8 cellular contexts compared by ENCODE assay signal in genomic region chr16:13453938-13454553, GRCh38.
DNase-seq lines count a peak whose midpoint lies in the region; ATAC-seq, FAIRE-seq and TF ChIP-seq lines count a peak whose summit lies in the region.

No MANE protein-coding gene starts in this region.

- no peaks in the 10 kb centered on the region for H3K9me3 ChIP-seq in astrocyte (ENCODE audit: insufficient read depth, low read depth, low read length)
- H3K9me3 ChIP-seq in Peyer's patch: no peaks in the 10 kb centered on the region

- H3K4me3 Mint-ChIP-seq in activated T-cell treated with anti-CD3 and anti-CD28 coated beads, Interleukin-2, amount 50 U/mL, for 72 hours: no peak overlapping the region
- H3K4me3 Mint-ChIP-seq in astrocyte (ENCODE audit: unreplicated experiment) (no peak overlapping the region), mesothelial cell of epicardium (no peak overlapping the region)

- no peaks in the 10 kb centered on the region for H3K79me2 ChIP-seq in astrocyte (ENCODE audit: insufficient read depth, low read length)

- H3K9me3 Mint-ChIP-seq in activated T-cell treated with anti-CD3 and anti-CD28 coated beads, Interleukin-2, amount 50 U/mL, for 72 hours: peaks cover 2 to 3% of the 10 kb centered on the region in 2 donors
- no peaks in the 10 kb centered on the region for H3K9me3 Mint-ChIP-seq in astrocyte (ENCODE audit: unreplicated experiment)
- H3K9me3 Mint-ChIP-seq in mesothelial cell of epicardium: no peaks in the 10 kb centered on the region

- H3K27me3 Mint-ChIP-seq in activated T-cell treated with anti-CD3 and anti-CD28 coated beads, Interleukin-2, amount 50 U/mL, for 72 hours (ENCODE audit: low read depth): peaks cover 11% of the 10 kb centered on the region
- H3K27me3 Mint-ChIP-seq in astrocyte (ENCODE audit: low read depth, unreplicated experiment): no peaks in the 10 kb centered on the region
- peaks cover 22% of the 10 kb centered on the region for H3K27me3 Mint-ChIP-seq in mesothelial cell of epicardium (ENCODE audit: low read depth)

- no peaks in the 10 kb centered on the region for H3K36me3 ChIP-seq in astrocyte (ENCODE audit: insufficient read depth, low read length)
- no peaks in the 10 kb centered on the region for H3K36me3 ChIP-seq in Peyer's patch

- no peaks in the 10 kb centered on the region for H3K4me1 Mint-ChIP-seq in activated T-cell treated with anti-CD3 and anti-CD28 coated beads, Interleukin-2, amount 50 U/mL, for 72 hours (ENCODE audit: low read depth)
- peaks cover 16% of the 10 kb centered on the region for H3K4me1 Mint-ChIP-seq in astrocyte (ENCODE audit: low read depth, unreplicated experiment)
- H3K4me1 Mint-ChIP-seq in mesothelial cell of epicardium: peaks cover 7% of the 10 kb centered on the region

- H4K20me1 ChIP-seq in astrocyte (ENCODE audit: insufficient read depth, low read length): no peaks in the 10 kb centered on the region

- H3K4me3 ChIP-seq in astrocyte (ENCODE audit: insufficient read depth, low read depth, low read length) (no peak overlapping the region), Peyer's patch (no peak overlapping the region)

- H3K36me3 Mint-ChIP-seq in activated T-cell treated with anti-CD3 and anti-CD28 coated beads, Interleukin-2, amount 50 U/mL, for 72 hours (ENCODE audit: insufficient read depth in 2 of 2): no peaks in the 10 kb centered on the region
- H3K36me3 Mint-ChIP-seq in astrocyte (ENCODE audit: low read depth, unreplicated experiment) (peaks cover 4% of the 10 kb centered on the region), mesothelial cell of epicardium (no peaks in the 10 kb centered on the region)

- H3K4me1 ChIP-seq in astrocyte (ENCODE audit: insufficient read depth, low read length) (no peaks in the 10 kb centered on the region), Peyer's patch (no peaks in the 10 kb centered on the region)

- H3K4me2 ChIP-seq in astrocyte (ENCODE audit: low read length): no peak overlapping the region

- H3K27ac ChIP-seq in astrocyte (ENCODE audit: low read depth, low read length): no peak overlapping the region
- no peak overlapping the region for H3K27ac ChIP-seq in Peyer's patch

- TF ChIP-seq CTCF in astrocyte (IDR thresholded peaks at IDR 0.05; ENCODE audit: insufficient read depth, low read depth, low read length) (peak; percentile 51), mesothelial cell of epicardium (IDR thresholded peaks at IDR 0.05; ENCODE audit: unreplicated experiment) (peak; percentile 73), Peyer's patch (IDR thresholded peaks at IDR 0.05) (peak in 2 of 6 experiments; percentile 7 to 11)

- H3K27me3 ChIP-seq in astrocyte (ENCODE audit: insufficient read depth, low read length) (peaks cover 2% of the 10 kb centered on the region), Peyer's patch (no peaks in the 10 kb centered on the region)

- no peak overlapping the region for H3K9ac ChIP-seq in astrocyte (ENCODE audit: low read length)

- DNase-seq in activated T-cell treated with anti-CD3 and anti-CD28 coated beads, Interleukin-2, amount 50 U/mL, for 72 hours: peak; percentile 9 to 31
- DNase-seq in activated T-cell treated with anti-CD3 and anti-CD28 coated beads for 4 hours: no peak
- DNase-seq in NCI-H146 (lab: John Stamatoyannopoulos, UW): peak; percentile 7
- no peak for DNase-seq in astrocyte (ENCODE audit: low read depth)
- no peak for DNase-seq in mesothelial cell of epicardium (ENCODE audit: low spot score in 2 of 2, unreplicated experiment in 2 of 2)
- DNase-seq in hepatic stellate cell (ENCODE audit: low spot score): no peak
- no peak for DNase-seq in NCI-H526 treated with DMSO at 0.1 percent for 48 hours (lab: John Stamatoyannopoulos, UW)
- DNase-seq in Peyer's patch: no peak

- FAIRE-seq in astrocyte (lab: Jason Lieb, UNC): no peak

- no peak for ATAC-seq in activated T-cell treated with anti-CD3 and anti-CD28 coated beads, Interleukin-2, amount 50 U/mL, for 72 hours (replicated peaks in 1 of 2)

- H3K27ac Mint-ChIP-seq in activated T-cell treated with anti-CD3 and anti-CD28 coated beads, Interleukin-2, amount 50 U/mL, for 72 hours: no peak overlapping the region
- H3K27ac Mint-ChIP-seq in astrocyte (ENCODE audit: unreplicated experiment) (peak overlapping the region; percentile 92), mesothelial cell of epicardium (no peak overlapping the region)

- no peak for TF ChIP-seq POLR2A in Peyer's patch (IDR thresholded peaks at IDR 0.05)

- H2AFZ ChIP-seq in astrocyte (ENCODE audit: low read depth, low read length): no peak overlapping the region

Comparison
In these comparisons a context has a peak if more than half of its experiments do, and no peak if none do; other contexts are left out.
1. DNase-seq: peak in activated T-cell treated with anti-CD3 and anti-CD28 coated beads, Interleukin-2, amount 50 U/mL, for 72 hours (2 of 2) and NCI-H146 (single experiment); none in activated T-cell treated with anti-CD3 and anti-CD28 coated beads for 4 hours (single experiment), astrocyte (single experiment), mesothelial cell of epicardium (0 of 2), hepatic stellate cell (single experiment), NCI-H526 treated with DMSO at 0.1 percent for 48 hours (single experiment) and Peyer's patch (0 of 3).